ENCODE assay signal across 26 cellular contexts in the genomic region with DNA sequence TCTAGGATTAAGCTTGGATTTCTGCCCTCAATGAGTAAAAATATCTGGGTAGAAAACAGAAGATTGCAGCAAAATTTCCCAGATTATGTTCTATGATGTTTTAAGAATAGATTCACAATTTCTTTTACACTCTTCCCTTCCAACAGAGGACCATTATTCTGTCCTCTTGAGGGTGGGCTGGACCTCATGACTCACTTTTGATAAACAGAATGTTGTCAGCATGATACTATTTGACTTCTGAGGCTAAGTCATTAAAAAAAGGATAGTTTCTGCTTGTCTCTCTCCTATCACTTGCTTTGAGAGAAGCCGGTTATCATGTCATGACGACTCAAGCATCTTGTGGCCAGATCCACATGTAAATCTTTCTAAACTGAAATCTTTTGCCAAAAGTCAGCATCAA.
"Had no signal": no experiment of that assay in that cellular context is flagged by ENCODE, and none has a peak within 500 bp of the region (broad histone marks: within the 10 kb centered on the region; RNA-seq: fewer than 3 reads in every experiment).

No MANE protein-coding gene starts in this region.

- H3K27me3 ChIP-seq: stomach, suprapubic skin, testis, thyroid gland, tibial artery, tibial nerve, transverse colon, upper lobe of left lung, upper lobe of right lung, uterus, vagina had no signal

- H3K4me3 ChIP-seq: stomach, suprapubic skin, testis, thoracic aorta, thyroid gland, tibial artery, tibial nerve, transverse colon, upper lobe of left lung, upper lobe of right lung, uterus, vagina had no signal

- ATAC-seq: stimulated activated effector memory CD8-positive, alpha-beta T cell treated with anti-CD3 and anti-CD28 coated beads, Interleukin-12 subunit alpha, Interleukin-12 subunit beta, amount 100 ng/mL, for 72 hours; stimulated activated memory B cell treated with anti-CD40 and anti-IgM and Interleukin-4, amounts not matched to agents 10 μg/mL and 1 μg/mL and 100 μg/mL, for 72 hours; stimulated activated naive B cell treated with anti-CD40 and anti-IgM and Interleukin-4, amounts not matched to agents 10 μg/mL and 1 μg/mL and 100 μg/mL, for 72 hours; stimulated activated naive CD8-positive, alpha-beta T cell treated with anti-CD3 and anti-CD28 coated beads, Interleukin-15, amount 100 ng/mL, for 72 hours; stimulated activated naive CD8-positive, alpha-beta T cell treated with anti-CD3 and anti-CD28 coated beads, Interleukin-15, Interleukin-2, amounts not matched to agents 100 U/mL and 50 U/mL, for 24 hours; upper lobe of right lung had no signal

- H3K27ac ChIP-seq: stomach, suprapubic skin, testis, thoracic aorta, thyroid gland, tibial artery, tibial nerve, transverse colon, upper lobe of left lung, upper lobe of right lung, uterus, vagina had no signal

- H3K4me1 ChIP-seq: suprapubic skin, testis, upper lobe of right lung, uterus, vagina had no signal

- DNase-seq: stimulated activated CD4-positive, alpha-beta T cell treated with anti-CD3 and anti-CD28 coated beads, Interleukin-2, amount 100 ng/mL, for 48 hours; stimulated activated CD4-positive, alpha-beta T cell treated with anti-CD3 and anti-CD28 coated beads, Interleukin-4, amount 100 ng/mL, for 1 hour; stimulated activated CD4-positive, alpha-beta T cell treated with anti-CD3 and anti-CD28 coated beads, Interleukin-4, amount 100 ng/mL, for 24 hours; stimulated activated CD4-positive, alpha-beta T cell treated with anti-CD3 and anti-CD28 coated beads, Interleukin-4, amount 100 ng/mL, for 4 hours; stimulated activated CD8-positive, alpha-beta memory T cell treated with anti-CD3 and anti-CD28 coated beads, Interleukin-4, amount 100 ng/mL, for 48 hours; stimulated activated naive B cell treated with anti-CD40 and anti-IgM and Interleukin-4, amounts not matched to agents 10 μg/mL and 1 μg/mL and 100 μg/mL, for 72 hours; stimulated activated naive CD4-positive, alpha-beta T cell; stimulated activated naive CD4-positive, alpha-beta T cell treated with Interleukin-2 at 50 U/mL for 16 hours; stimulated activated naive CD8-positive, alpha-beta T cell treated with anti-CD3 and anti-CD28 coated beads, Interleukin-15, amount 100 ng/mL, for 72 hours; stimulated activated naive CD8-positive, alpha-beta T cell treated with anti-CD3 and anti-CD28 coated beads, Interleukin-15, Interleukin-2, amounts not matched to agents 100 U/mL and 50 U/mL, for 24 hours; stomach; substantia nigra; testis; thyroid gland; tibial artery; transverse colon; trophoblast cell; upper lobe of left lung; upper lobe of right lung; uterus had no signal

- H3K36me3 ChIP-seq: stomach, suprapubic skin, thoracic aorta, thyroid gland, tibial artery, tibial nerve, transverse colon, upper lobe of left lung, upper lobe of right lung, uterus, vagina had no signal

- H3K9me3 ChIP-seq: stomach, suprapubic skin, testis, thoracic aorta, thyroid gland, tibial artery, tibial nerve, transverse colon, upper lobe of left lung, upper lobe of right lung, uterus, vagina had no signal
